Comparison of ENCODE assay signal across 8 cellular contexts in genomic region chr10:63976538-63976937, GRCh38.
DNase-seq lines count a peak whose midpoint lies in the region; ATAC-seq and TF ChIP-seq lines count a peak whose summit lies in the region.

No MANE protein-coding gene starts in this region.

- in situ Hi-C loops in mammary epithelial cell (cut with MboI; ENCODE audit: low sequenced_read_pairs in 2 of 2), result no loop called here

- H3K9me2 ChIP-seq in OCI-LY1 (ENCODE audit: low read depth, low read length), result no peaks in the 10 kb centered on the region

- H3K27ac ChIP-seq in OCI-LY1 (ENCODE audit: low read depth, low read length, poor library complexity, severe bottlenecking) (no peak overlapping the region), mammary epithelial cell (ENCODE audit: insufficient read depth, low read depth, low read length) (no peak overlapping the region), upper lobe of right lung (no peak overlapping the region)

- CTCF ChIA-PET in mammary epithelial cell (lab: Charles Lee; ENCODE audit: low non-redundant PET), result interaction anchor here (1.2 kb wide), 1 partner anchor 110 kb away, joined by 12 read pairs; no protein-coding TSS in a partner anchor

- peak; percentile 36 for DNase-seq in EL
- peak; percentile 9 for DNase-seq in mammary epithelial cell
- peak; percentile 49 to 68 for DNase-seq in lung microvascular endothelial cell (ENCODE audit: low read depth in 2 of 2)
- peak; percentile 72 for DNase-seq in upper lobe of right lung
- DNase-seq in hippocampal formation (lab: John Stamatoyannopoulos, UW), result no peak

- H3K4me3 ChIP-seq in OCI-LY1 (ENCODE audit: low read depth, low read length, poor library complexity, severe bottlenecking) (no peak overlapping the region), mammary epithelial cell (replicated peaks in 1 of 3; ENCODE audit: insufficient read depth in 1 of 3, low read depth in 2 of 3, low read length in 3 of 3) (no peak overlapping the region), upper lobe of right lung (no peak overlapping the region)

- ATAC-seq in GM19035 (IDR thresholded peaks at IDR 0.05; ENCODE audit: unreplicated experiment) (peak; percentile 95), HG03066 (IDR thresholded peaks at IDR 0.05; ENCODE audit: low read depth, unreplicated experiment) (peak; percentile 93), upper lobe of right lung (peak; percentile 88)

- H3K4me1 ChIP-seq in OCI-LY1 (ENCODE audit: insufficient read depth, low read length, severe bottlenecking) (no peaks in the 10 kb centered on the region), mammary epithelial cell (ENCODE audit: insufficient read depth, low read length) (no peaks in the 10 kb centered on the region), upper lobe of right lung (no peaks in the 10 kb centered on the region)

- H3K79me2 ChIP-seq in OCI-LY1 (ENCODE audit: insufficient read depth, low read length), result no peaks in the 10 kb centered on the region
- H3K79me2 ChIP-seq in mammary epithelial cell (ENCODE audit: insufficient read depth, low read length), result no peaks in the 10 kb centered on the region

- dilution Hi-C loops in mammary epithelial cell (cut with HindIII; ENCODE audit: low sequenced_read_pairs), result loop anchor here (5.0 kb wide), 1 partner anchor 49 kb away; no protein-coding TSS in a partner anchor

- no peak overlapping the region for H3K9ac ChIP-seq in OCI-LY1 (ENCODE audit: low read length)
- H3K9ac ChIP-seq in mammary epithelial cell (ENCODE audit: insufficient read depth, low read length), result no peak overlapping the region

- H3K9me3 ChIP-seq in OCI-LY1 (ENCODE audit: low read length), result no peaks in the 10 kb centered on the region
- H3K9me3 ChIP-seq in mammary epithelial cell (replicated peaks; ENCODE audit: insufficient read depth, low read length), result no peaks in the 10 kb centered on the region
- no peaks in the 10 kb centered on the region for H3K9me3 ChIP-seq in upper lobe of right lung

- H3K27me3 ChIP-seq in OCI-LY1 (ENCODE audit: insufficient read depth, low read length), result no peaks in the 10 kb centered on the region
- H3K27me3 ChIP-seq in mammary epithelial cell (ENCODE audit: insufficient read depth, low read length), result no peaks in the 10 kb centered on the region
- H3K27me3 ChIP-seq in upper lobe of right lung, result no peaks in the 10 kb centered on the region

- H3K36me3 ChIP-seq in OCI-LY1 (ENCODE audit: insufficient read depth, low read length) (no peaks in the 10 kb centered on the region), mammary epithelial cell (ENCODE audit: insufficient read depth, low read length) (no peaks in the 10 kb centered on the region), upper lobe of right lung (no peaks in the 10 kb centered on the region)

- 24% methylated on average over 5 of the region's 5 CpGs for WGBS in mammary epithelial cell (ENCODE audit: low coverage, missing lambda C conversion rate)

- H4K20me1 ChIP-seq in OCI-LY1 (ENCODE audit: insufficient read depth, low read length), result no peaks in the 10 kb centered on the region
- no peaks in the 10 kb centered on the region for H4K20me1 ChIP-seq in mammary epithelial cell (ENCODE audit: insufficient read depth, low read length)

- TF ChIP-seq CTCF in OCI-LY1 (IDR thresholded peaks at IDR 0.05; ENCODE audit: low read length), result peak; percentile 64
- TF ChIP-seq CTCF in mammary epithelial cell (conservative IDR thresholded peaks at IDR 0.05 in 1 of 2, IDR thresholded peaks at IDR 0.05 in 1 of 2; ENCODE audit: extremely low read depth in 1 of 2, insufficient read depth in 1 of 2, low read depth in 1 of 2, low read length in 2 of 2), result peak; percentile 58 to 64
- peak; percentile 58 for TF ChIP-seq CTCF in upper lobe of right lung (IDR thresholded peaks at IDR 0.05)

- H3F3A ChIP-seq in OCI-LY1 (ENCODE audit: insufficient read depth, low read length), result no peaks in the 10 kb centered on the region

- H3K4me2 ChIP-seq in OCI-LY1 (ENCODE audit: low read length) (no peak overlapping the region), mammary epithelial cell (ENCODE audit: insufficient read depth, low read depth, low read length) (no peak overlapping the region)

- intact Hi-C loops in mammary epithelial cell (cut with micrococcal nuclease), result loop anchor here (1.0 to 2.0 kb wide), 2 partner anchors 64 to 110 kb away; no protein-coding TSS in a partner anchor
- intact Hi-C loops in upper lobe of right lung (cut with DNase I), result no loop called here

- no peak overlapping the region for H2AFZ ChIP-seq in OCI-LY1 (ENCODE audit: low read length)
- H2AFZ ChIP-seq in mammary epithelial cell (ENCODE audit: low read depth, low read length), result no peak overlapping the region

- BruUV-seq in mammary epithelial cell (replicated peaks; lab: Mats Ljungman, UMichigan), result no TSS peak

Comparison
In these comparisons a context has a peak if more than half of its experiments do, and no peak if none do; other contexts are left out.
1. DNase-seq: peak in EL (single experiment), mammary epithelial cell (single experiment), lung microvascular endothelial cell (2 of 2) and upper lobe of right lung (single experiment); none in hippocampal formation (0 of 2).
2. Peak in every context shown above with its lines, with median percentiles within 50 percentile points of each other: ATAC-seq and CTCF ChIP-seq.